19 cellular contexts compared by ENCODE assay signal in genomic region chr2:43164686-43165085, GRCh38.
"Had no signal": no experiment of that assay in that cellular context is flagged by ENCODE, and none has a peak within 500 bp of the region (broad histone marks: within the 10 kb centered on the region; RNA-seq: fewer than 3 reads in every experiment).

No MANE protein-coding gene starts in this region.

- H3K4me3 Mint-ChIP-seq: activated CD8-positive, alpha-beta memory T cell treated with anti-CD3 and anti-CD28 coated beads, Interleukin-2, amount 10 ng/mL, durations not matched to agents 7 days and 5 days; activated naive CD4-positive, alpha-beta T cell treated with anti-CD3 and anti-CD28 coated beads, Interleukin-2, amount 10 ng/mL, durations not matched to agents 7 days and 5 days; endodermal cell; stimulated activated naive CD8-positive, alpha-beta T cell treated with anti-CD3 and anti-CD28 coated beads, Interleukin-15, amount 100 ng/mL, for 72 hours; T-cell had no signal

- H3K27me3 ChIP-seq: dorsolateral prefrontal cortex, gastrocnemius medialis, heart right ventricle, right atrium auricular region, testis had no signal

- H3K27ac ChIP-seq: dorsolateral prefrontal cortex, gastrocnemius medialis, heart right ventricle, lower lobe of right lung, right atrium auricular region, testis had no signal

- H3K4me3 ChIP-seq: dorsolateral prefrontal cortex, gastrocnemius medialis, heart right ventricle, lower lobe of right lung, right atrium auricular region, skin epidermis, testis had no signal

- DNase-seq: activated CD4-positive, alpha-beta T cell treated with anti-CD3 and anti-CD28 coated beads, Interleukin-2, amount 50 U/mL, for 1 hour; activated CD8-positive, alpha-beta memory T cell treated with anti-CD3 and anti-CD28 coated beads, Interleukin-2, amount 10 ng/mL, durations not matched to agents 7 days and 5 days; activated naive CD4-positive, alpha-beta T cell treated with anti-CD3 and anti-CD28 coated beads, Interleukin-2, amount 10 ng/mL, durations not matched to agents 7 days and 5 days; activated T-cell treated with anti-CD3 and anti-CD28 coated beads, Interleukin-2, amount 50 U/mL, for 1 hour; dorsolateral prefrontal cortex; gastrocnemius medialis; heart right ventricle; left colon; lower lobe of right lung; naive B cell; stimulated activated CD4-positive, alpha-beta T cell treated with anti-CD3 and anti-CD28 coated beads, Interleukin-4, amount 100 ng/mL, for 4 hours; stimulated activated CD8-positive, alpha-beta memory T cell treated with anti-CD3 and anti-CD28 coated beads, Interleukin-4, amount 100 ng/mL, for 48 hours; stimulated activated naive CD8-positive, alpha-beta T cell treated with anti-CD3 and anti-CD28 coated beads, Interleukin-15, amount 100 ng/mL, for 72 hours; T-cell; T1000; testis had no signal

- H3K4me1 ChIP-seq: testis had no signal

- H3K27me3 Mint-ChIP-seq: activated CD8-positive, alpha-beta memory T cell treated with anti-CD3 and anti-CD28 coated beads, Interleukin-2, amount 10 ng/mL, durations not matched to agents 7 days and 5 days; activated naive CD4-positive, alpha-beta T cell treated with anti-CD3 and anti-CD28 coated beads, Interleukin-2, amount 10 ng/mL, durations not matched to agents 7 days and 5 days; naive B cell; stimulated activated naive CD8-positive, alpha-beta T cell treated with anti-CD3 and anti-CD28 coated beads, Interleukin-15, amount 100 ng/mL, for 72 hours; T-cell had no signal

- H3K9me3 ChIP-seq: gastrocnemius medialis, heart right ventricle, lower lobe of right lung, right atrium auricular region, testis had no signal

- H3K36me3 ChIP-seq: gastrocnemius medialis, heart right ventricle, lower lobe of right lung, right atrium auricular region had no signal

- H3K9me3 Mint-ChIP-seq: activated naive CD4-positive, alpha-beta T cell treated with anti-CD3 and anti-CD28 coated beads, Interleukin-2, amount 10 ng/mL, durations not matched to agents 7 days and 5 days; endodermal cell; stimulated activated naive CD8-positive, alpha-beta T cell treated with anti-CD3 and anti-CD28 coated beads, Interleukin-15, amount 100 ng/mL, for 72 hours; T-cell had no signal

- H3K27ac Mint-ChIP-seq: activated CD8-positive, alpha-beta memory T cell treated with anti-CD3 and anti-CD28 coated beads, Interleukin-2, amount 10 ng/mL, durations not matched to agents 7 days and 5 days; activated naive CD4-positive, alpha-beta T cell treated with anti-CD3 and anti-CD28 coated beads, Interleukin-2, amount 10 ng/mL, durations not matched to agents 7 days and 5 days; stimulated activated naive CD8-positive, alpha-beta T cell treated with anti-CD3 and anti-CD28 coated beads, Interleukin-15, amount 100 ng/mL, for 72 hours had no signal

- H3K36me3 Mint-ChIP-seq: activated CD8-positive, alpha-beta memory T cell treated with anti-CD3 and anti-CD28 coated beads, Interleukin-2, amount 10 ng/mL, durations not matched to agents 7 days and 5 days; activated naive CD4-positive, alpha-beta T cell treated with anti-CD3 and anti-CD28 coated beads, Interleukin-2, amount 10 ng/mL, durations not matched to agents 7 days and 5 days; naive B cell; T-cell had no signal
